Comparison of ENCODE assay signal across 19 cellular contexts in genomic region chr19:44776402-44777096, GRCh38. TPM values are rescaled to one million over a fixed set of nuclear protein-coding genes. Genes with fewer than 3 reads are reported as not detected.
A peak's percentile ranks its signal among the peaks of the same experiment; 100 is the strongest.
DNase-seq lines count a peak whose midpoint lies in the region; ATAC-seq and TF ChIP-seq lines count a peak whose summit lies in the region.
"Had no signal": no experiment of that assay in that cellular context is flagged by ENCODE, and none has a peak within 500 bp of the region (broad histone marks: within the 10 kb centered on the region; RNA-seq: fewer than 3 reads in every experiment).

No MANE protein-coding gene starts in this region.

- POLR2A ChIA-PET in OCI-LY7 (lab: Charles Lee), result no interaction called here

- TF ChIP-seq CTCF in vagina (IDR thresholded peaks at IDR 0.05) (no peak), OCI-LY7 (conservative IDR thresholded peaks at IDR 0.05; ENCODE audit: low read length) (no peak)

- H3K27ac ChIP-seq in right cardiac atrium (ENCODE audit: low read length) (no peak overlapping the region), mucosa of rectum (ENCODE audit: low read depth in 2 of 2, low read length in 2 of 2) (peak overlapping the region; percentile 90 to 98), vagina (peak overlapping the region; percentile 76), OCI-LY7 (ENCODE audit: low read depth, low read length, poor library complexity, severe bottlenecking) (no peak overlapping the region)
- H3K27ac ChIP-seq: adrenal gland, C4-2B had no signal

- TF ChIP-seq POLR2A in vagina (IDR thresholded peaks at IDR 0.05), result no peak

- H3K4me1 ChIP-seq in right cardiac atrium (ENCODE audit: control insufficient read depth, insufficient read depth, low read length), result no peaks in the 10 kb centered on the region
- peaks cover 19 to 37% of the 10 kb centered on the region in 2 donors for H3K4me1 ChIP-seq in mucosa of rectum (ENCODE audit: control insufficient read depth in 2 of 2, insufficient read depth in 2 of 2, low read length in 2 of 2)
- peaks cover 8% of the 10 kb centered on the region for H3K4me1 ChIP-seq in vagina
- no peaks in the 10 kb centered on the region for H3K4me1 ChIP-seq in OCI-LY7 (ENCODE audit: insufficient read depth, low read length, poor library complexity, severe bottlenecking)

- intact Hi-C loops in right cardiac atrium (cut with DNase I) (no loop called here), left cardiac atrium (cut with DNase I) (no loop called here), vagina (cut with DNase I) (no loop called here), OCI-LY7 (cut with micrococcal nuclease; ENCODE audit: unreplicated experiment) (no loop called here)

- DNase-seq in right cardiac atrium (peak in 2 of 3 donors; percentile 46 to 51), left cardiac atrium (no peak), vagina (ENCODE audit: extremely low spot score in 2 of 2) (no peak), OCI-M1 (lab: John Stamatoyannopoulos, UW) (no peak), OCI-LY7 (ENCODE audit: low spot score) (no peak)
- DNase-seq: 8988T; activated CD4-positive, CD25-positive, alpha-beta regulatory T cell; adrenal gland; cerebellar nuclear complex; DMS79; glutamatergic neuron; naive thymus-derived CD4-positive, alpha-beta T cell; NCI-H1694; NCI-H510A had no signal

- BruUV-seq in OCI-LY7 (replicated peaks; lab: Mats Ljungman, UMichigan), result no TSS peak

- WGBS in right cardiac atrium, result 92% methylated on average over 23 of the region's 23 CpGs

- H3K36me3 ChIP-seq in mucosa of rectum (ENCODE audit: control insufficient read depth in 2 of 2, insufficient read depth in 2 of 2, low read length in 2 of 2) (peaks cover 0 to 5% of the 10 kb centered on the region in 2 donors), vagina (no peaks in the 10 kb centered on the region), OCI-LY7 (ENCODE audit: insufficient read depth, low read length) (no peaks in the 10 kb centered on the region)
- H3K36me3 ChIP-seq: adrenal gland had no signal

- H4K20me1 ChIP-seq in OCI-LY7 (ENCODE audit: insufficient read depth, low read length), result no peaks in the 10 kb centered on the region

- CTCF ChIA-PET in OCI-LY7 (lab: Charles Lee; ENCODE audit: unreplicated experiment), result no interaction called here

- H3K9ac ChIP-seq in mucosa of rectum (ENCODE audit: low read depth in 1 of 2, low read length in 2 of 2), result peak overlapping the region; percentile 43 to 94

- H3K9me2 ChIP-seq in OCI-LY7 (ENCODE audit: insufficient read depth, low read length), result no peaks in the 10 kb centered on the region

- ATAC-seq in right cardiac atrium, result peak in 1 of 2 donors; percentile 53
- no peak for ATAC-seq in left cardiac atrium
- peak; percentile 87 for ATAC-seq in esophagus mucosa
- ATAC-seq in HG03097 (IDR thresholded peaks at IDR 0.05; ENCODE audit: low FRiP score, unreplicated experiment), result no peak
- ATAC-seq: naive thymus-derived CD4-positive, alpha-beta T cell had no signal

- H3K4me2 ChIP-seq in OCI-LY7 (ENCODE audit: low read length), result no peak overlapping the region

- no peak overlapping the region for H3K4me3 ChIP-seq in right cardiac atrium (ENCODE audit: low read length)
- peak overlapping the region; percentile 27 to 65 for H3K4me3 ChIP-seq in mucosa of rectum (ENCODE audit: low read length in 2 of 2)
- no peak overlapping the region for H3K4me3 ChIP-seq in vagina
- H3K4me3 ChIP-seq in OCI-LY7 (ENCODE audit: low read depth, low read length, poor library complexity, severe bottlenecking), result no peak overlapping the region
- H3K4me3 ChIP-seq: adrenal gland had no signal

- H3K79me2 ChIP-seq in OCI-LY7 (ENCODE audit: insufficient read depth, low read depth, low read length), result no peaks in the 10 kb centered on the region

- H2AFZ ChIP-seq in OCI-LY7 (ENCODE audit: low read length), result no peak overlapping the region

- H3K27me3 ChIP-seq in right cardiac atrium (ENCODE audit: control insufficient read depth, insufficient read depth) (no peaks in the 10 kb centered on the region), mucosa of rectum (ENCODE audit: control insufficient read depth in 2 of 2, insufficient read depth in 2 of 2, low read length in 2 of 2) (no peaks in the 10 kb centered on the region), vagina (no peaks in the 10 kb centered on the region)
- H3K27me3 ChIP-seq: adrenal gland had no signal

- H3K9me3 ChIP-seq in right cardiac atrium (ENCODE audit: control insufficient read depth, low read length), result no peaks in the 10 kb centered on the region
- H3K9me3 ChIP-seq in mucosa of rectum (ENCODE audit: control insufficient read depth in 2 of 2, low read length in 2 of 2), result no peaks in the 10 kb centered on the region
- H3K9me3 ChIP-seq in vagina, result no peaks in the 10 kb centered on the region
- no peaks in the 10 kb centered on the region for H3K9me3 ChIP-seq in OCI-LY7 (ENCODE audit: low read length)
- H3K9me3 ChIP-seq: adrenal gland had no signal

RNA-seq across cellular contexts. Expression of gene CBLC, which starts 1.1 kb away (rescaled TPM):
- total RNA-seq in right cardiac atrium (not detected), left cardiac atrium (not detected), esophagus mucosa (36.2 TPM), vagina (42.2 TPM), OCI-LY7 (2022) (not detected in 2 replicates)
- not detected for polyA plus RNA-seq in right cardiac atrium
- total RNA-seq in OCI-LY7 (2014; rRNA removed; shearing (Covaris generic)), result not detected in 2 replicates
- total RNA-seq: naive thymus-derived CD4-positive, alpha-beta T cell; temporal lobe had no signal
- polyA plus RNA-seq: naive thymus-derived CD4-positive, alpha-beta T cell had no signal

RNA-seq across cellular contexts. Expression of gene BCL3, which starts 28.0 kb away (rescaled TPM):
- total RNA-seq in right cardiac atrium (10 to 100 TPM; 14.9 to 39.4 (median 17.9) TPM), left cardiac atrium (10 to 100 TPM; 22.6 to 65.0 TPM), esophagus mucosa (67.6 TPM), vagina (86.9 TPM), OCI-LY7 (2022) (18.6 and 22.9 TPM in 2 replicates)
- polyA plus RNA-seq in right cardiac atrium, result 25.8 TPM
- 5.8 and 10.2 TPM in 2 replicates for total RNA-seq in OCI-LY7 (2014; rRNA removed; shearing (Covaris generic))

RNA-seq across cellular contexts. Expression of gene BCAM, which starts 32.4 kb away (rescaled TPM):
- total RNA-seq in right cardiac atrium, result 100 to 1,000 TPM in 1 of 4 donors, 10 to 100 TPM in 3; 69.9 to 130 (median 80.1) TPM
- polyA plus RNA-seq in right cardiac atrium, result 107 TPM
- total RNA-seq in left cardiac atrium, result 10 to 100 TPM; 76.4 to 76.9 TPM
- total RNA-seq in esophagus mucosa, result 13.3 TPM
- total RNA-seq in vagina, result 57.2 TPM
- not detected in 2 replicates for total RNA-seq in OCI-LY7 (2014; rRNA removed; shearing (Covaris generic))
- not detected in 2 replicates for total RNA-seq in OCI-LY7 (2022)
- polyA plus RNA-seq: naive thymus-derived CD4-positive, alpha-beta T cell had no signal

Comparison
In these comparisons a context has a peak if more than half of its experiments do, and no peak if none do; other contexts are left out.
1. DNase-seq: peak in right cardiac atrium (2 of 3); none in left cardiac atrium (single experiment), vagina (0 of 2), OCI-M1 (single experiment) and OCI-LY7 (single experiment).
2. H3K27ac ChIP-seq: peak in mucosa of rectum (2 of 2) and vagina (single experiment); none in right cardiac atrium (single experiment) and OCI-LY7 (single experiment).
3. H3K4me3 ChIP-seq: peak in mucosa of rectum (2 of 2); none in right cardiac atrium (single experiment), vagina (0 of 2) and OCI-LY7 (single experiment).
4. RNA of gene CBLC, which starts 1.1 kb away (total RNA-seq): 42.2 TPM in vagina (single experiment) and 36.2 TPM in esophagus mucosa (single experiment); not detected in left cardiac atrium, not detected in right cardiac atrium and not detected in OCI-LY7; every median in the first group is over 10 times any median in the second.
5. RNA of gene BCAM, which starts 32.4 kb away (total RNA-seq): 69.9 to 130 TPM in right cardiac atrium, 76.4 to 76.9 TPM in left cardiac atrium, 57.2 TPM in vagina (single experiment) and 13.3 TPM in esophagus mucosa (single experiment); not detected in OCI-LY7; every median in the first group is over 10 times any median in the second.